ENCODE assay signal across 27 cellular contexts in genomic region chr11:131917634-131918384, GRCh38.
"Had no signal": no experiment of that assay in that cellular context is flagged by ENCODE, and none has a peak within 500 bp of the region (broad histone marks: within the 10 kb centered on the region; RNA-seq: fewer than 3 reads in every experiment).

No MANE protein-coding gene starts in this region.

- H3K4me1 Mint-ChIP-seq: activated CD4-positive, alpha-beta T cell treated with anti-CD3 and anti-CD28 coated beads, Interleukin-2, amount 10 ng/mL, durations not matched to agents 7 days and 5 days; activated T-helper 17 cell treated with anti-CD3 and anti-CD28 coated beads, Interleukin-2, amount 50 U/mL, for 72 hours; T-cell had no signal

- H3K36me3 ChIP-seq: brain microvascular endothelial cell, cardiac muscle cell had no signal

- H3K36me3 Mint-ChIP-seq: activated CD4-positive, alpha-beta memory T cell treated with anti-CD3 and anti-CD28 coated beads for 36 hours; activated naive CD8-positive, alpha-beta T cell; T-cell had no signal

- FAIRE-seq: astrocyte, TTC549 had no signal

- H3K27me3 Mint-ChIP-seq: activated CD4-positive, alpha-beta T cell treated with anti-CD3 and anti-CD28 coated beads, Interleukin-2, amount 10 ng/mL, durations not matched to agents 7 days and 5 days had no signal

- H3K27ac ChIP-seq: brain microvascular endothelial cell, cardiac muscle cell, SK-N-MC had no signal

- H3K4me3 ChIP-seq: cardiac muscle cell, SK-N-MC had no signal

- ATAC-seq: activated T-helper 17 cell treated with anti-CD3 and anti-CD28 coated beads, Interleukin-2, amount 50 U/mL, for 72 hours; Right ventricle myocardium inferior had no signal

- H3K4me3 Mint-ChIP-seq: activated CD4-positive, alpha-beta memory T cell treated with anti-CD3 and anti-CD28 coated beads for 36 hours; activated CD4-positive, alpha-beta T cell treated with anti-CD3 and anti-CD28 coated beads, Interleukin-2, amount 10 ng/mL, durations not matched to agents 7 days and 5 days; activated naive CD4-positive, alpha-beta T cell treated with anti-CD3 and anti-CD28 coated beads for 36 hours; activated naive CD8-positive, alpha-beta T cell; activated T-helper 17 cell treated with anti-CD3 and anti-CD28 coated beads, Interleukin-2, amount 50 U/mL, for 72 hours; T-cell had no signal

- DNase-seq: activated CD4-positive, alpha-beta memory T cell treated with anti-CD3 and anti-CD28 coated beads for 36 hours; activated CD4-positive, alpha-beta T cell treated with anti-CD3 and anti-CD28 coated beads, Interleukin-2, amount 10 ng/mL, durations not matched to agents 7 days and 5 days; activated CD4-positive, CD25-positive, alpha-beta regulatory T cell; activated gamma-delta T cell; activated naive CD4-positive, alpha-beta T cell treated with anti-CD3 and anti-CD28 coated beads for 36 hours; activated T-cell treated with anti-CD3 and anti-CD28 coated beads for 4 hours; activated T-cell treated with anti-CD3 and anti-CD28 coated beads, Interleukin-2, amount 50 U/mL, for 48 hours; amygdala; brain microvascular endothelial cell; Karpas-422; MM.1S; NCI-H1105; NCI-H1436; NCI-H187; NCI-H2081; NCI-H446; NCI-H524; T-cell; T-helper 2 cell; T1000 had no signal

- H3K27ac Mint-ChIP-seq: activated CD4-positive, alpha-beta memory T cell treated with anti-CD3 and anti-CD28 coated beads for 36 hours; activated CD4-positive, alpha-beta T cell treated with anti-CD3 and anti-CD28 coated beads, Interleukin-2, amount 10 ng/mL, durations not matched to agents 7 days and 5 days; activated naive CD4-positive, alpha-beta T cell treated with anti-CD3 and anti-CD28 coated beads for 36 hours; activated naive CD8-positive, alpha-beta T cell; activated T-helper 17 cell treated with anti-CD3 and anti-CD28 coated beads, Interleukin-2, amount 50 U/mL, for 72 hours; T-cell had no signal

- H3K9me3 Mint-ChIP-seq: activated CD4-positive, alpha-beta memory T cell treated with anti-CD3 and anti-CD28 coated beads for 36 hours; activated naive CD4-positive, alpha-beta T cell treated with anti-CD3 and anti-CD28 coated beads for 36 hours; activated T-helper 17 cell treated with anti-CD3 and anti-CD28 coated beads, Interleukin-2, amount 50 U/mL, for 72 hours had no signal

- H3K27me3 ChIP-seq: brain microvascular endothelial cell had no signal
